Comparison of ENCODE assay signal across 9 cellular contexts in the genomic region with DNA sequence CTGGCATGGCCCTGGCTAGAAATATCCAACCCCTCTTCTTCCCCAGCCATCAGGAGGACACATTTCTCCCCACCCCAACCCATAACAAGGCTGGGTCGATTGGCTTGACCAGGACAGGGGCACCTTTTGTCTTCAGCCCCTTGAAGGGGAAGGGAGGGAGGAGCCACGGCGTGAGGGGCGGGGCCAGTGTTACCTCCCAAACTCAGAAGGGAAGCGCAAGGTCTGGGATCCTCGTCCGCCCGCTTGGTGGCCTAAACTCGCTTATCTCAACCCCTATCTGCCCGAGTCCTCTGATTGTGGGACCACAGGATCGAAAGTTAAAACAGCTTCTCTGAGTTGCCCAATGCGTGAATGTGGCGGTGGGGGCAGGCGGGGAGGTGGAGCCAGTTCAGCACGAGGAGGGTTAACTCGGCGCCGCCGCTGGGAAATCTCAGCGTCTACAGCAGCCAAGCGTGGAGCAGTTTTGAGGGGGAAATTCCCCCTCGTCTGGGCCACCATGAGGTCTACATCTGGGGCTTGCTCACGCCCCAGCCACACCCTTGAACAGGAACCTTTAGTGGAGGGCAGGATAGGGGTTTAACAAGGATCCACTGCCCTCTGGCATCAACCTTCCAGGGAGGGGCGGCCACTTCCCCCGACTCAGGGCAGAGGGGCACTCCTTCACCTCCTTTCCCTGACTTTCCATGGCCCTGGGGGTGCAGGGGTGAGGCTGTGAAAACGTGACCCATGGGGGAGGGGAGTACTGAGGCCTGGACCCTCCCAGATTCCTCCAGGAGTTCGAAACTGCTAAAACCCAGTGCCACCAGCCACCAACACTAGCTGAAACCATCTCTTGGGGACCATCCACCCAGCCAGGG. TPM values are rescaled to one million over a fixed set of nuclear protein-coding genes. Genes with fewer than 3 reads are reported as not detected.
A peak's percentile ranks its signal among the peaks of the same experiment; 100 is the strongest.
DNase-seq lines count a peak whose midpoint lies in the region; TF ChIP-seq lines count a peak whose summit lies in the region.
"Had no signal": no experiment of that assay in that cellular context is flagged by ENCODE, and none has a peak within 500 bp of the region (broad histone marks: within the 10 kb centered on the region; RNA-seq: fewer than 3 reads in every experiment).

No MANE protein-coding gene starts in this region.

- CTCF ChIA-PET in GM10248 (lab: Yijun Ruan, JAX), result interaction anchor here (0.6 to 11.7 kb wide), 21 partner anchors 16 to 477 kb away, joined by 3 to 224 read pairs (median 9); a partner anchor contains a TSS

- intact Hi-C loops in transverse colon (cut with DNase I; ENCODE audit: low total_unique reads), result loop anchor here (2.0 to 5.0 kb wide), 2 partner anchors 22 to 38 kb away; a partner anchor contains a TSS

- no peak for TF ChIP-seq CTCF in GM10248 (IDR thresholded peaks at IDR 0.05; ENCODE audit: control extremely low read depth, extremely low read depth, low read depth, missing control alignments)
- no peak for TF ChIP-seq CTCF in HFF-Myc (IDR thresholded peaks at IDR 0.05; ENCODE audit: low read depth, low read length, missing control alignments)
- TF ChIP-seq CTCF in fibroblast of pulmonary artery (IDR thresholded peaks at IDR 0.05; ENCODE audit: low read length, missing control alignments), result no peak
- TF ChIP-seq CTCF in neutrophil (IDR thresholded peaks at IDR 0.05), result peak; percentile 37
- no peak for TF ChIP-seq CTCF in transverse colon (IDR thresholded peaks at IDR 0.05)

- H3K9me3 ChIP-seq in NT2/D1 (ENCODE audit: insufficient read depth, low read length), result no peaks in the 10 kb centered on the region
- H3K9me3 ChIP-seq in neutrophil, result no peaks in the 10 kb centered on the region
- H3K9me3 ChIP-seq in transverse colon, result no peaks in the 10 kb centered on the region

- 0 to 1% methylated on average over 1 to 25 of the region's 27 CpGs for WGBS in transverse colon (ENCODE audit: low coverage in 1 of 2), 2 donors

- peak overlapping the region; percentile 91 for H3K4me3 Mint-ChIP-seq in activated T-cell treated with anti-CD3 and anti-CD28 coated beads, Interleukin-2, amount 50 U/mL, for 24 hours

- H3K9ac ChIP-seq in NT2/D1 (ENCODE audit: insufficient read length, low read depth), result peak overlapping the region; percentile 96

- H3K4me1 Mint-ChIP-seq in activated T-cell treated with anti-CD3 and anti-CD28 coated beads, Interleukin-2, amount 50 U/mL, for 24 hours (ENCODE audit: low read depth), result peaks cover 62% of the 10 kb centered on the region

- H3K9me3 Mint-ChIP-seq in activated T-cell treated with anti-CD3 and anti-CD28 coated beads, Interleukin-2, amount 50 U/mL, for 24 hours, result no peaks in the 10 kb centered on the region

- H3K27ac Mint-ChIP-seq in activated T-cell treated with anti-CD3 and anti-CD28 coated beads, Interleukin-2, amount 50 U/mL, for 24 hours, result peak overlapping the region; percentile 97

- H3K36me3 Mint-ChIP-seq in activated T-cell treated with anti-CD3 and anti-CD28 coated beads, Interleukin-2, amount 50 U/mL, for 24 hours (ENCODE audit: low read depth), result peaks cover 57% of the 10 kb centered on the region

- H3K27me3 Mint-ChIP-seq in activated T-cell treated with anti-CD3 and anti-CD28 coated beads, Interleukin-2, amount 50 U/mL, for 24 hours, result no peaks in the 10 kb centered on the region

- peak; percentile 79 for DNase-seq in GM10248 (ENCODE audit: extremely low spot score)
- DNase-seq in HFF-Myc (ENCODE audit: extremely low read depth, low read depth), result no peak
- DNase-seq in NT2/D1 (ENCODE audit: low read depth, low spot score), result no peak
- DNase-seq in activated T-cell treated with anti-CD3 and anti-CD28 coated beads, Interleukin-2, amount 50 U/mL, for 24 hours, result peak; percentile 85
- no peak for DNase-seq in fibroblast of pulmonary artery (ENCODE audit: low read depth)
- peak; percentile 82 for DNase-seq in transverse colon
- DNase-seq in NK-92 (lab: John Stamatoyannopoulos, UW; ENCODE audit: unreplicated experiment), result no peak

- in situ Hi-C loops in transverse colon (cut with MboI; ENCODE audit: low pct_ligation_motif_present in 1 of 4, low pct_unique_long_range_greater_than_20kb in 1 of 4, low sequenced_read_pairs in 3 of 4), result loop anchor here in 2 of 4 donors (5.0 kb wide), 2 partner anchors 38 to 43 kb away; no protein-coding TSS in a partner anchor

- TF ChIP-seq EP300 in transverse colon (IDR thresholded peaks at IDR 0.05; ENCODE audit: low read depth), result no peak

- peak overlapping the region; percentile 100 for H3K27ac ChIP-seq in neutrophil
- H3K27ac ChIP-seq in transverse colon, result peak overlapping the region; percentile 96 to 99 (median 98)

- POLR2A ChIA-PET in GM10248 (lab: Yijun Ruan, JAX), result interaction anchor here (0.6 to 3.0 kb wide), 6 partner anchors 11 to 788 kb away, joined by 3 to 15 read pairs (median 6); a partner anchor contains a TSS

- no peak for TF ChIP-seq POLR2A in transverse colon (IDR thresholded peaks at IDR 0.05)

- H3K4me3 ChIP-seq in HFF-Myc (replicated peaks; ENCODE audit: low read depth, low read length) (peak overlapping the region; percentile 79), NT2/D1 (ENCODE audit: insufficient read length, low read depth) (peak overlapping the region; percentile 84), fibroblast of pulmonary artery (replicated peaks; ENCODE audit: low read depth, low read length) (peak overlapping the region; percentile 95), neutrophil (ENCODE audit: low read depth in 1 of 2, low read length in 1 of 2) (peak overlapping the region; percentile 89 to 100), transverse colon (peak overlapping the region; percentile 54 to 82 (median 62))

- peaks cover 14% of the 10 kb centered on the region for H3K4me1 ChIP-seq in NT2/D1 (ENCODE audit: insufficient read depth, insufficient read length)
- H3K4me1 ChIP-seq in neutrophil (ENCODE audit: control insufficient read depth in 1 of 2, insufficient read depth in 1 of 2, low read depth in 1 of 2, low read length in 1 of 2), result peaks cover 34 to 38% of the 10 kb centered on the region in 2 experiments
- H3K4me1 ChIP-seq in transverse colon, result peaks cover 15 to 40% (median 28%) of the 10 kb centered on the region in 4 donors

- no peaks in the 10 kb centered on the region for H3K27me3 ChIP-seq in NT2/D1 (ENCODE audit: insufficient read depth, insufficient read length)
- no peaks in the 10 kb centered on the region for H3K27me3 ChIP-seq in neutrophil
- no peaks in the 10 kb centered on the region for H3K27me3 ChIP-seq in transverse colon

- H3K36me3 ChIP-seq in NT2/D1 (ENCODE audit: insufficient read depth, insufficient read length, low read length), result peaks cover 33% of the 10 kb centered on the region
- H3K36me3 ChIP-seq in neutrophil, result peaks cover 37% of the 10 kb centered on the region
- peaks cover 0 to 23% (median 8%) of the 10 kb centered on the region in 4 donors for H3K36me3 ChIP-seq in transverse colon

RNA-seq across cellular contexts. Expression of a gene that starts 0.7 kb away (rescaled TPM):
- total RNA-seq in transverse colon, result 100 to 1,000 TPM; 181 to 318 (median 198) TPM

RNA-seq across cellular contexts. Expression of a gene that starts 17.9 kb away (rescaled TPM):
- total RNA-seq in transverse colon, result 100 to 1,000 TPM in 3 of 4 donors, 10 to 100 TPM in 1; 94.3 to 248 (median 199) TPM

RNA-seq across cellular contexts. Expression of a gene that starts 21.5 kb away (rescaled TPM):
- total RNA-seq in transverse colon, result 1 to 10 TPM; 2.6 to 9.1 (median 4.7) TPM

RNA-seq across cellular contexts. Expression of a gene that starts 31.8 kb away (rescaled TPM):
- total RNA-seq in transverse colon, result 10 to 100 TPM in 1 of 4 donors, 1 to 10 TPM in 3; 4.0 to 66.7 (median 5.2) TPM

RNA-seq across cellular contexts. Expression of a gene that starts 37.0 kb away (rescaled TPM):
- total RNA-seq in transverse colon, result not detected
- total RNA-seq: glomerular endothelial cell had no signal

Comparison
In these comparisons a context has a peak if more than half of its experiments do, and no peak if none do; other contexts are left out.
1. DNase-seq: peak in GM10248 (single experiment), activated T-cell treated with anti-CD3 and anti-CD28 coated beads, Interleukin-2, amount 50 U/mL, for 24 hours (single experiment) and transverse colon (single experiment); none in HFF-Myc (single experiment), NT2/D1 (single experiment), fibroblast of pulmonary artery (single experiment) and NK-92 (single experiment).
2. Peak in every context shown above with its lines, with median percentiles within 50 percentile points of each other: H3K4me3 ChIP-seq.